In genomic region chr5:67381240-67381875, GRCh38 we compare ENCODE assay signal across 16 cellular contexts.
A peak's percentile ranks its signal among the peaks of the same experiment; 100 is the strongest.
DNase-seq lines count a peak whose midpoint lies in the region; ATAC-seq and TF ChIP-seq lines count a peak whose summit lies in the region.
"Had no signal": no experiment of that assay in that cellular context is flagged by ENCODE, and none has a peak within 500 bp of the region (broad histone marks: within the 10 kb centered on the region; RNA-seq: fewer than 3 reads in every experiment).

No MANE protein-coding gene starts in this region.

- no peak overlapping the region for H3K27ac Mint-ChIP-seq in activated CD4-positive, alpha-beta T cell treated with anti-CD3 and anti-CD28 coated beads for 36 hours

- H3K79me2 ChIP-seq in parathyroid adenoma: peaks cover 1% of the 10 kb centered on the region

- no peak for ATAC-seq in activated CD4-positive, alpha-beta T cell treated with anti-CD3 and anti-CD28 coated beads for 36 hours

- H3K4me1 Mint-ChIP-seq in activated CD4-positive, alpha-beta T cell treated with anti-CD3 and anti-CD28 coated beads for 36 hours: no peaks in the 10 kb centered on the region

- H3K27me3 Mint-ChIP-seq in activated CD4-positive, alpha-beta T cell treated with anti-CD3 and anti-CD28 coated beads for 36 hours: peaks cover 2% of the 10 kb centered on the region

- H3K4me3 ChIP-seq in WERI-Rb-1 (ENCODE audit: low read depth, low read length) (no peak overlapping the region), parathyroid adenoma (ENCODE audit: low read depth, low read length) (no peak overlapping the region)
- H3K4me3 ChIP-seq: BLaER1 treated with 17β-estradiol and CSF1 and Interleukin-3, amounts not matched to agents 10 nM and 100 nM; HAP-1; PC-9 had no signal

- no peaks in the 10 kb centered on the region for H3K36me3 Mint-ChIP-seq in activated CD4-positive, alpha-beta T cell treated with anti-CD3 and anti-CD28 coated beads for 36 hours (ENCODE audit: low read depth)

- peaks cover 46% of the 10 kb centered on the region for H3K4me1 ChIP-seq in parathyroid adenoma
- H3K4me1 ChIP-seq: BLaER1 treated with 17β-estradiol and CSF1 and Interleukin-3, amounts not matched to agents 10 nM and 100 nM; HAP-1 had no signal

- DNase-seq in NCI-H1694 treated with DMSO at 0.1 percent for 48 hours (lab: John Stamatoyannopoulos, UW) (peak; percentile 39), NCI-H1694 (lab: John Stamatoyannopoulos, UW) (no peak), NCI-H524 treated with DMSO at 0.1 percent for 48 hours (lab: John Stamatoyannopoulos, UW) (peak; percentile 99), WERI-Rb-1 (peak; percentile 83), MV-4-11 (lab: John Stamatoyannopoulos, UW) (no peak)
- no peak for DNase-seq in activated naive CD4-positive, alpha-beta T cell (lab: John Stamatoyannopoulos, UW)
- DNase-seq in activated CD4-positive, alpha-beta T cell treated with anti-CD3 and anti-CD28 coated beads for 36 hours: no peak
- DNase-seq: DMS153, NCI-H2029, NCI-H526, PC-9, T-helper 1 cell had no signal

- POLR2A ChIA-PET in activated CD4-positive, alpha-beta T cell treated with anti-CD3 and anti-CD28 coated beads for 36 hours (lab: Charles Lee): interaction anchor here (0.6 kb wide), 1 partner anchor 47 kb away, joined by 3 read pairs; no protein-coding TSS in a partner anchor

- peak overlapping the region; percentile 85 for H3K27ac ChIP-seq in WERI-Rb-1
- peak overlapping the region; percentile 74 for H3K27ac ChIP-seq in parathyroid adenoma
- H3K27ac ChIP-seq: BLaER1 treated with 17β-estradiol and CSF1 and Interleukin-3, amounts not matched to agents 10 nM and 100 nM; HL-60; PC-9 had no signal

- H3K27me3 ChIP-seq in WERI-Rb-1 (ENCODE audit: insufficient read depth, low read depth, severe bottlenecking): no peaks in the 10 kb centered on the region
- H3K27me3 ChIP-seq in parathyroid adenoma (ENCODE audit: control insufficient read depth, insufficient read depth, low read length): no peaks in the 10 kb centered on the region
- H3K27me3 ChIP-seq: BLaER1 treated with 17β-estradiol and CSF1 and Interleukin-3, amounts not matched to agents 10 nM and 100 nM had no signal

- H3K9me3 ChIP-seq in WERI-Rb-1 (ENCODE audit: severe bottlenecking): no peaks in the 10 kb centered on the region
- no peaks in the 10 kb centered on the region for H3K9me3 ChIP-seq in parathyroid adenoma (ENCODE audit: control insufficient read depth, low read length)
- H3K9me3 ChIP-seq: BLaER1 treated with 17β-estradiol and CSF1 and Interleukin-3, amounts not matched to agents 10 nM and 100 nM; HAP-1 had no signal

- H3K4me2 ChIP-seq in parathyroid adenoma (ENCODE audit: low read length): peak overlapping the region; percentile 4
- H3K4me2 ChIP-seq: BLaER1 treated with 17β-estradiol and CSF1 and Interleukin-3, amounts not matched to agents 10 nM and 100 nM; PC-9 had no signal

- CTCF ChIA-PET in activated CD4-positive, alpha-beta T cell treated with anti-CD3 and anti-CD28 coated beads for 36 hours (lab: Charles Lee): no interaction called here

- no peaks in the 10 kb centered on the region for H3K9me3 Mint-ChIP-seq in activated CD4-positive, alpha-beta T cell treated with anti-CD3 and anti-CD28 coated beads for 36 hours (ENCODE audit: low read depth)

- H3K4me3 Mint-ChIP-seq in activated CD4-positive, alpha-beta T cell treated with anti-CD3 and anti-CD28 coated beads for 36 hours: no peak overlapping the region

- H3K36me3 ChIP-seq in WERI-Rb-1 (no peaks in the 10 kb centered on the region), parathyroid adenoma (ENCODE audit: control insufficient read depth, insufficient read depth, low read length) (no peaks in the 10 kb centered on the region)
- H3K36me3 ChIP-seq: BLaER1 treated with 17β-estradiol and CSF1 and Interleukin-3, amounts not matched to agents 10 nM and 100 nM; HAP-1 had no signal

- TF ChIP-seq CTCF in WERI-Rb-1 (IDR thresholded peaks at IDR 0.05; ENCODE audit: low read depth, low read length): no peak
- TF ChIP-seq CTCF in parathyroid adenoma (IDR thresholded peaks at IDR 0.05): no peak

- H2AFZ ChIP-seq in parathyroid adenoma: no peak overlapping the region
- H2AFZ ChIP-seq: PC-9 had no signal

- H3K9ac ChIP-seq in parathyroid adenoma: no peak overlapping the region
- H3K9ac ChIP-seq: BLaER1 treated with 17β-estradiol and CSF1 and Interleukin-3, amounts not matched to agents 10 nM and 100 nM had no signal

- intact Hi-C loops in activated CD4-positive, alpha-beta T cell treated with anti-CD3 and anti-CD28 coated beads for 36 hours (cut with DNase I, micrococcal nuclease): no loop called here

Comparison
In these comparisons a context has a peak if more than half of its experiments do, and no peak if none do; other contexts are left out.
1. DNase-seq: peak in NCI-H1694 treated with DMSO at 0.1 percent for 48 hours (single experiment), NCI-H524 treated with DMSO at 0.1 percent for 48 hours (single experiment) and WERI-Rb-1 (single experiment); none in NCI-H1694 (single experiment), activated naive CD4-positive, alpha-beta T cell (0 of 4), activated CD4-positive, alpha-beta T cell treated with anti-CD3 and anti-CD28 coated beads for 36 hours (single experiment) and MV-4-11 (single experiment).